8 cellular contexts compared by ENCODE assay signal in the genomic region with DNA sequence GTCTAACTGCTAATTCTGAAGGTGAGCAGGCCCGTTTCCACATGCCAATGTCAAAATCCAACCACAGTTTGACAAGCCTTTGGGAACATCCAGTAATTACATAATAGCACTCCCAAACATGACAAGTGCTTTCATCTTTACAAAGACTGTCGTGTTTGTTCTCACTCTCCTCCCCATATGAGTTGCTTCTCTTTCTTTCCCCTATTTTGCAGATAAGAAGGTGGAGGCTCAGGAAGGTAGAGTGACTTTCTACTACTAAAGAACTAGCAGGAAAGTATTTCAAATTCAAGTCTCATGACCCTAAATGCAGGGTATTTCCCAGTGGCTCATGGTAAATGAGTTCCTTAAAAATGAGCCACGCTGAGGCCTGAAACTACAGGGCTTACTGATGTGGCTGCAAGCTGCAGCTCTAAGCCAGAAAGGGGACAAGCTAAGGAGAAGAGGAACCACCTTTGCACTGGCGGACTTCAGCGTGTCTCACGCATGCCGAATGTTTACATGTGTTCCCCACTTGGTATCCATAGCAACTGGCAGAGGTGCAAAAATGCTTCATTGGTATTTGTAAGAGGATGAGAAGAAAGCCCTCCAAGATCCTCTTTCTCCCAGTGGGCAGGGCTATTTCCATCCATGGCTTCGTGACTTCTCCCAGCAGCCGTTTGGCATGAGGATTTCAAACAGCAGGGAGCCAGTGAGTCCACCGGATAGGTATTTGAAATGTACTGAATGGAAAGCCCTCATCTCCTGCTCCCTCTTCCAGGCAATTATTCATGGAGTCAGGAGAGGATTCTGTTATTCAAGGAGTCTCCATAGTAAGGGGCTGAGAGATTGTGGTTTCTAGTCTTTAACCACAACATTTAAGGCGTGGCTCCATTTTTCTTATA. TPM values are rescaled to one million over a fixed set of nuclear protein-coding genes. Genes with fewer than 3 reads are reported as not detected.
DNase-seq lines count a peak whose midpoint lies in the region; ATAC-seq and TF ChIP-seq lines count a peak whose summit lies in the region.

No MANE protein-coding gene starts in this region.

- H3K79me2 ChIP-seq in HCT116 (ENCODE audit: insufficient read depth, low read length) = no peaks in the 10 kb centered on the region
- no peaks in the 10 kb centered on the region for H3K79me2 ChIP-seq in osteoblast (ENCODE audit: insufficient read depth, low read length)

- RAD21 ChIA-PET in HCT116 (lab: Charles Lee; ENCODE audit: low non-redundant PET in 1 of 2, low total read pairs in 2 of 2, uncharacterized antibody in 2 of 2, unreplicated experiment in 2 of 2) = interaction anchor here in 1 of 2 experiments (0.7 kb wide), 1 partner anchor 76 kb away, joined by 3 read pairs; no protein-coding TSS in a partner anchor

- TF ChIP-seq CTCF in GM10266 (IDR thresholded peaks at IDR 0.05; ENCODE audit: control insufficient read depth, insufficient read depth, low read depth, missing control alignments) (no peak), HCT116 (IDR thresholded peaks at IDR 0.05 in 2 of 3, conservative IDR thresholded peaks at IDR 0.05 in 1 of 3; ENCODE audit: borderline replicate concordance in 1 of 3, insufficient read depth in 1 of 3, low read depth in 2 of 3, low read length in 2 of 3) (no peak), NB4 (IDR thresholded peaks at IDR 0.05; ENCODE audit: low read depth, low read length) (no peak), esophagus squamous epithelium (IDR thresholded peaks at IDR 0.05) (no peak), osteoblast (IDR thresholded peaks at IDR 0.05; ENCODE audit: extremely low read depth, low read depth, low read length) (no peak), tibial artery (IDR thresholded peaks at IDR 0.05) (no peak)

- H3K4me1 ChIP-seq in HCT116 (ENCODE audit: control insufficient read depth in 1 of 2, insufficient read depth in 2 of 2, low read length in 2 of 2) (peaks cover 31 to 50% of the 10 kb centered on the region in 2 experiments), esophagus squamous epithelium (peaks cover 25 to 79% (median 46%) of the 10 kb centered on the region in 3 donors), osteoblast (ENCODE audit: insufficient read depth, low read length) (peaks cover 36% of the 10 kb centered on the region), tibial artery (peaks cover 0 to 59% (median 30%) of the 10 kb centered on the region in 4 donors)

- no TSS peak for BruUV-seq in HCT116 (replicated peaks; lab: Mats Ljungman, UMichigan)

- H3K9ac ChIP-seq in HCT116 (ENCODE audit: low read length) = peak overlapping the region; percentile 54

- H3K9me2 ChIP-seq in HCT116 (ENCODE audit: insufficient read depth) = no peaks in the 10 kb centered on the region

- H3K4me3 ChIP-seq in HCT116 (replicated peaks in 1 of 2; ENCODE audit: low read depth in 1 of 2, low read length in 2 of 2) (peak overlapping the region; percentile 27 to 48), NB4 (ENCODE audit: low read depth, low read length) (peak overlapping the region; percentile 14), esophagus squamous epithelium (peak overlapping the region in 1 of 4 donors; percentile 17), osteoblast (ENCODE audit: insufficient read depth, low read length) (peak overlapping the region; percentile 31), tibial artery (no peak overlapping the region)

- TF ChIP-seq POLR2A in HCT116 (IDR thresholded peaks at IDR 0.05; ENCODE audit: borderline replicate concordance, extremely low read depth, insufficient read depth, insufficient read length) (no peak), NB4 (IDR thresholded peaks at IDR 0.05; ENCODE audit: extremely low read depth, insufficient read length) (no peak), esophagus squamous epithelium (IDR thresholded peaks at IDR 0.05) (no peak)

- H2AFZ ChIP-seq in HCT116 (ENCODE audit: low read depth, low read length, poor library complexity, severe bottlenecking) (peak overlapping the region; percentile 1), osteoblast (ENCODE audit: low read length) (no peak overlapping the region)

- POLR2A ChIA-PET in HCT116 (lab: Charles Lee) = no interaction called here

- intact Hi-C loops in HCT116 (cut with micrococcal nuclease) = loop anchor here (5.0 kb wide), 1 partner anchor 59 kb away; no protein-coding TSS in a partner anchor
- intact Hi-C loops in esophagus squamous epithelium (cut with DNase I) = loop anchor here (10.0 kb wide), 1 partner anchor 61 kb away; no protein-coding TSS in a partner anchor
- intact Hi-C loops in tibial artery (cut with DNase I; ENCODE audit: low total_unique reads) = no loop called here

- H3K9me3 ChIP-seq in HCT116 (ENCODE audit: control insufficient read depth in 1 of 2, insufficient read depth in 1 of 2, low read depth in 1 of 2, low read length in 2 of 2) (no peaks in the 10 kb centered on the region), esophagus squamous epithelium (no peaks in the 10 kb centered on the region), osteoblast (ENCODE audit: low read depth, low read length) (no peaks in the 10 kb centered on the region), tibial artery (no peaks in the 10 kb centered on the region)

- H3K27me3 ChIP-seq in HCT116 (ENCODE audit: insufficient read depth, low read length) (no peaks in the 10 kb centered on the region), esophagus squamous epithelium (no peaks in the 10 kb centered on the region), osteoblast (ENCODE audit: insufficient read depth, low read length) (no peaks in the 10 kb centered on the region), tibial artery (no peaks in the 10 kb centered on the region)

- 8 to 11% methylated on average over 10 to 11 of the region's 11 CpGs for WGBS in esophagus squamous epithelium, 2 donors

- DNase-seq in GM10266 (ENCODE audit: extremely low spot score) (peak; percentile 62), HCT116 (ENCODE audit: low read depth, low spot score) (peak; percentile 46), NB4 (ENCODE audit: low read depth) (peak; percentile 85), activated T-cell treated with anti-CD3 and anti-CD28 coated beads for 1 hour (ENCODE audit: low read depth) (peak; percentile 40), esophagus squamous epithelium (lab: John Stamatoyannopoulos, UW) (peak; percentile 14), osteoblast (ENCODE audit: insufficient read length, low spot score, missing footprints) (peak; percentile 91), tibial artery (peak; percentile 53 to 76), NCI-H1930 (lab: John Stamatoyannopoulos, UW) (no peak)

- H3K36me3 ChIP-seq in HCT116 (ENCODE audit: control insufficient read depth in 1 of 2, insufficient read depth in 2 of 2, low read length in 2 of 2) (no peaks in the 10 kb centered on the region), esophagus squamous epithelium (no peaks in the 10 kb centered on the region), osteoblast (ENCODE audit: insufficient read depth, low read length) (no peaks in the 10 kb centered on the region), tibial artery (no peaks in the 10 kb centered on the region)

- TF ChIP-seq RAD21 in HCT116 (IDR thresholded peaks at IDR 0.05; ENCODE audit: low read depth) = no peak

- H3K27ac ChIP-seq in HCT116 (ENCODE audit: low read depth, low read length) = peak overlapping the region; percentile 82
- peak overlapping the region; percentile 79 to 90 (median 82) for H3K27ac ChIP-seq in esophagus squamous epithelium
- peak overlapping the region; percentile 99 for H3K27ac ChIP-seq in osteoblast (ENCODE audit: low read depth, low read length)
- peak overlapping the region; percentile 57 to 77 for H3K27ac ChIP-seq in tibial artery

- peak; percentile 30 for ATAC-seq in HCT116

- H3K4me2 ChIP-seq in HCT116 (ENCODE audit: low read length) (peak overlapping the region; percentile 80), osteoblast (ENCODE audit: insufficient read depth, low read length) (peak overlapping the region; percentile 58)

- CTCF ChIA-PET in HCT116 (lab: Charles Lee) = no interaction called here

- H4K20me1 ChIP-seq in HCT116 (ENCODE audit: insufficient read depth) = no peaks in the 10 kb centered on the region
- no peaks in the 10 kb centered on the region for H4K20me1 ChIP-seq in osteoblast (ENCODE audit: insufficient read depth, low read length)

TF ChIP-seq in HCT116, 20 proteins besides CTCF, POLR2A, EP300 and RAD21:
- peak; percentile 33 for TF ChIP-seq FOSL1 (IDR thresholded peaks at IDR 0.05; ENCODE audit: low read depth)
- TF ChIP-seq SIN3A (IDR thresholded peaks at IDR 0.05; ENCODE audit: low read depth) = no peak
- peak; percentile 56 for TF ChIP-seq SP1 (IDR thresholded peaks at IDR 0.05; ENCODE audit: low read depth)
- peak; percentile 63 for TF ChIP-seq CBX3 (IDR thresholded peaks at IDR 0.05; ENCODE audit: low read depth)
- TF ChIP-seq ZNF274 (IDR thresholded peaks at IDR 0.05; ENCODE audit: low read depth, low read length) = no peak
- TF ChIP-seq MAX (IDR thresholded peaks at IDR 0.05) = peak; percentile 92

RNA-seq across cellular contexts. Expression of gene CD44, which starts 55.5 kb away (rescaled TPM):
- total RNA-seq in HCT116 (2021; ENCODE audit: unreplicated experiment) (742 TPM), esophagus squamous epithelium (100 to 1,000 TPM; 418 to 565 (median 463) TPM), osteoblast (238 and 268 TPM in 2 replicates)
- polyA plus RNA-seq in HCT116 (2012) = 668 and 736 TPM in 2 replicates

Comparison
In these comparisons a context has a peak if more than half of its experiments do, and no peak if none do; other contexts are left out.
1. DNase-seq: peak in GM10266 (single experiment), HCT116 (single experiment), NB4 (single experiment), activated T-cell treated with anti-CD3 and anti-CD28 coated beads for 1 hour (single experiment), esophagus squamous epithelium (single experiment), osteoblast (single experiment) and tibial artery (2 of 2); none in NCI-H1930 (0 of 2).
2. H3K4me3 ChIP-seq: peak in HCT116 (2 of 2), NB4 (single experiment) and osteoblast (single experiment); none in tibial artery (0 of 2).
3. Peak in every context shown above with its lines, with median percentiles within 50 percentile points of each other: H3K27ac ChIP-seq.